8 cellular contexts compared by ENCODE assay signal in the genomic region with DNA sequence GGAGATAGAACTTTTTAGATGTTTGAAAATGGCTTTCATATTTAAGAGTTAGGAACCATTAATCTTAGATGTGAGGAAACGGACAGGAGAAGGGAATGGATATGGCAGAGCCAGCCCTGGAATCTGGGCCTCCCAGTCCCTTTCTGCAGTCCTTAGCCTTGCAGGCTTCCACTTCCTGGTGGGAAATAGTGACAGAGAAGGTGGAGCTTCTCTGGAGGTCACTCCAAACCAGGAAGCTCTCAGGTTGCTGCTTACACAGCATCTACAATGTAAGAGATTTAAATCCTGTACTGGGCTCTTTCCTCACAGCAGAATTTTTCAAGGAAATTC. TPM values are rescaled to one million over a fixed set of nuclear protein-coding genes. Genes with fewer than 3 reads are reported as not detected.
DNase-seq lines count a peak whose midpoint lies in the region; ATAC-seq and TF ChIP-seq lines count a peak whose summit lies in the region.

No MANE protein-coding gene starts in this region.

- H3K9me3 ChIP-seq in HUES6 (ENCODE audit: control insufficient read depth, insufficient read depth, low read depth, low read length) (no peaks in the 10 kb centered on the region), trophoblast cell (ENCODE audit: insufficient read depth, low read depth, low read length) (no peaks in the 10 kb centered on the region)

- ATAC-seq in GM18861 (IDR thresholded peaks at IDR 0.05; ENCODE audit: unreplicated experiment): peak; percentile 13
- no peak for ATAC-seq in GM21423 (IDR thresholded peaks at IDR 0.05; ENCODE audit: unreplicated experiment)

- peak overlapping the region; percentile 87 for H4K8ac ChIP-seq in trophoblast cell (ENCODE audit: low read depth, low read length)

- H3K4me3 ChIP-seq in HUES6 (ENCODE audit: low read depth, low read length): peak overlapping the region; percentile 88; the same call in 1 of the 2 replicates
- peak overlapping the region; percentile 85 for H3K4me3 ChIP-seq in choroid plexus epithelial cell (ENCODE audit: low read depth, low read length)
- H3K4me3 ChIP-seq in trophoblast cell (ENCODE audit: low read depth, low read length): no peak overlapping the region

- peak overlapping the region; percentile 94 for H3K4me2 ChIP-seq in trophoblast cell (ENCODE audit: low read length)

- no peak overlapping the region for H2BK12ac ChIP-seq in trophoblast cell (ENCODE audit: low read length)

- H3K23ac ChIP-seq in trophoblast cell (ENCODE audit: low read length): no peak overlapping the region

- H3K18ac ChIP-seq in trophoblast cell (ENCODE audit: low read length): peak overlapping the region; percentile 90

- peak overlapping the region; percentile 81 for H2BK120ac ChIP-seq in trophoblast cell (ENCODE audit: insufficient read depth, low read length, poor library complexity)

- H3K27me3 ChIP-seq in HUES6 (ENCODE audit: control insufficient read depth, insufficient read depth, low read length): no peaks in the 10 kb centered on the region
- H3K27me3 ChIP-seq in trophoblast cell (ENCODE audit: insufficient read depth, low read length): no peaks in the 10 kb centered on the region

- H3K4me1 ChIP-seq in HUES6 (ENCODE audit: control insufficient read depth, insufficient read depth, low read length) (peaks cover 18% of the 10 kb centered on the region), trophoblast cell (ENCODE audit: control insufficient read depth in 1 of 2, insufficient read depth in 2 of 2, low read length in 2 of 2) (peaks cover 11 to 12% of the 10 kb centered on the region in 2 experiments)

- no peak overlapping the region for H2AK5ac ChIP-seq in trophoblast cell (ENCODE audit: low read length)

- peaks cover 26% of the 10 kb centered on the region for H3K79me1 ChIP-seq in trophoblast cell (ENCODE audit: low read length)

- peak overlapping the region; percentile 63 for H3K4ac ChIP-seq in trophoblast cell (ENCODE audit: low read depth, low read length)

- DNase-seq in choroid plexus epithelial cell (ENCODE audit: low read depth) (no peak), trophoblast cell (no peak), nucleus accumbens (lab: John Stamatoyannopoulos, UW) (no peak), kidney glomerular epithelial cell (lab: John Stamatoyannopoulos, UW) (no peak), NCI-H510A treated with DMSO at 0.1 percent for 48 hours (lab: John Stamatoyannopoulos, UW) (no peak)

- no peak overlapping the region for H3K27ac ChIP-seq in HUES6 (ENCODE audit: low read depth, low read length)
- peak overlapping the region; percentile 98 for H3K27ac ChIP-seq in trophoblast cell (ENCODE audit: low read depth, low read length)

- H2AFZ ChIP-seq in trophoblast cell (ENCODE audit: insufficient read depth, low read length, poor library complexity): no peak overlapping the region

- no peak overlapping the region for H4K12ac ChIP-seq in trophoblast cell (ENCODE audit: low read depth, low read length)

- H3K9ac ChIP-seq in HUES6 (ENCODE audit: low read length) (peak overlapping the region; percentile 20), trophoblast cell (ENCODE audit: low read length) (no peak overlapping the region)

- H3K14ac ChIP-seq in trophoblast cell (ENCODE audit: low read length): peak overlapping the region; percentile 87

- H4K91ac ChIP-seq in trophoblast cell (ENCODE audit: low read depth, low read length): peak overlapping the region; percentile 91

- no CpG with 5 or more reads among the region's 1 CpG for WGBS in trophoblast cell (ENCODE audit: extremely low coverage, insufficient coverage, insufficient read length)

- H3K36me3 ChIP-seq in HUES6 (ENCODE audit: control insufficient read depth, insufficient read depth, low read length) (peaks cover 30% of the 10 kb centered on the region), trophoblast cell (ENCODE audit: control insufficient read depth in 1 of 2, insufficient read depth in 2 of 2, low read length in 2 of 2) (peaks cover 8 to 25% of the 10 kb centered on the region in 2 experiments)

- peaks cover 22% of the 10 kb centered on the region for H3K79me2 ChIP-seq in trophoblast cell (ENCODE audit: control insufficient read depth, insufficient read depth, low read length, poor library complexity)

- peak overlapping the region; percentile 92 for H2BK5ac ChIP-seq in trophoblast cell (ENCODE audit: low read depth, low read length, poor library complexity)

- no peak for TF ChIP-seq CTCF in choroid plexus epithelial cell (conservative IDR thresholded peaks at IDR 0.05; ENCODE audit: low read depth, low read length)

RNA-seq across cellular contexts. Expression of a gene that starts 2.5 kb away (rescaled TPM):
- polyA plus RNA-seq in trophoblast cell (2013): 4,655 and 4,754 TPM in 2 replicates

RNA-seq across cellular contexts. Expression of a gene that starts 40.6 kb away (rescaled TPM):
- polyA plus RNA-seq in trophoblast cell (2013): 1,216 and 1,221 TPM in 2 replicates

RNA-seq across cellular contexts. Expression of a gene that starts 54.6 kb away (rescaled TPM):
- polyA plus RNA-seq in trophoblast cell (2013): 0.10 and 0.11 TPM in 2 replicates
